8 cellular contexts compared by ENCODE assay signal in genomic region chr3:16885588-16885903, GRCh38. TPM values are rescaled to one million over a fixed set of nuclear protein-coding genes. Genes with fewer than 3 reads are reported as not detected.
DNase-seq lines count a peak whose midpoint lies in the region; ATAC-seq lines count a peak whose summit lies in the region.

No MANE protein-coding gene starts in this region.

- H3K27me3 ChIP-seq in iPS-18a (ENCODE audit: control insufficient read depth, insufficient read depth, low read length) (peaks cover 24% of the 10 kb centered on the region), stomach smooth muscle (ENCODE audit: control insufficient read depth in 1 of 2, insufficient read depth in 2 of 2, low read length in 2 of 2) (no peaks in the 10 kb centered on the region)

- H3K9me3 ChIP-seq in iPS-18a (ENCODE audit: control insufficient read depth, low read depth, low read length) (no peaks in the 10 kb centered on the region), stomach smooth muscle (ENCODE audit: control insufficient read depth in 2 of 2, low read length in 2 of 2) (no peaks in the 10 kb centered on the region)

- H3K9ac ChIP-seq in iPS-18a (ENCODE audit: low read length) (peak overlapping the region; percentile 35), stomach smooth muscle (ENCODE audit: low read length in 2 of 2) (peak overlapping the region; percentile 64 to 65)

- in situ Hi-C loops in ACHN (cut with HindIII; ENCODE audit: low pct_ligation_motif_present, low pct_unique_long_range_greater_than_20kb, low sequenced_read_pairs), result no loop called here

- CTCF ChIA-PET in activated CD4-positive, alpha-beta memory T cell treated with anti-CD3 and anti-CD28 coated beads, Interleukin-2, amount 10 ng/mL, durations not matched to agents 7 days and 5 days (lab: Charles Lee), result interaction anchor here (1.1 to 3.9 kb wide), 6 partner anchors 13 to 1089 kb away, joined by 3 to 61 read pairs (median 4); no protein-coding TSS in a partner anchor

- DNase-seq in NCI-H2107 treated with DMSO at 0.1 percent for 48 hours (lab: John Stamatoyannopoulos, UW; ENCODE audit: unreplicated experiment), result peak; percentile 40
- DNase-seq in NCI-H2107 (lab: John Stamatoyannopoulos, UW), result no peak
- DNase-seq in activated CD4-positive, alpha-beta memory T cell treated with anti-CD3 and anti-CD28 coated beads, Interleukin-2, amount 10 ng/mL, durations not matched to agents 7 days and 5 days, result no peak
- no peak for DNase-seq in COLO829 (ENCODE audit: low spot score)
- DNase-seq in ACHN, result no peak

- POLR2A ChIA-PET in activated CD4-positive, alpha-beta memory T cell treated with anti-CD3 and anti-CD28 coated beads, Interleukin-2, amount 10 ng/mL, durations not matched to agents 7 days and 5 days (lab: Charles Lee), result interaction anchor here (0.6 to 7.1 kb wide), 15 partner anchors 9 to 621 kb away, joined by 3 to 172 read pairs (median 4); partner anchors contain the start of genes DPH3 and OXNAD1

- H3K36me3 Mint-ChIP-seq in activated CD4-positive, alpha-beta memory T cell treated with anti-CD3 and anti-CD28 coated beads, Interleukin-2, amount 10 ng/mL, durations not matched to agents 7 days and 5 days (ENCODE audit: low read depth), result peaks cover 19% of the 10 kb centered on the region

- peak; percentile 35 for ATAC-seq in HG02970 (IDR thresholded peaks at IDR 0.05; ENCODE audit: low FRiP score, unreplicated experiment)

- H3K27ac Mint-ChIP-seq in activated CD4-positive, alpha-beta memory T cell treated with anti-CD3 and anti-CD28 coated beads, Interleukin-2, amount 10 ng/mL, durations not matched to agents 7 days and 5 days, result peak overlapping the region; percentile 92

- no peaks in the 10 kb centered on the region for H3K9me3 Mint-ChIP-seq in activated CD4-positive, alpha-beta memory T cell treated with anti-CD3 and anti-CD28 coated beads, Interleukin-2, amount 10 ng/mL, durations not matched to agents 7 days and 5 days

- no peaks in the 10 kb centered on the region for H3K27me3 Mint-ChIP-seq in activated CD4-positive, alpha-beta memory T cell treated with anti-CD3 and anti-CD28 coated beads, Interleukin-2, amount 10 ng/mL, durations not matched to agents 7 days and 5 days

- H3K4me1 ChIP-seq in iPS-18a (ENCODE audit: control insufficient read depth, low read depth, low read length), result peaks cover 28% of the 10 kb centered on the region
- peaks cover 33% of the 10 kb centered on the region for H3K4me1 ChIP-seq in stomach smooth muscle (ENCODE audit: control insufficient read depth, insufficient read depth, low read length)

- H3K4me1 Mint-ChIP-seq in activated CD4-positive, alpha-beta memory T cell treated with anti-CD3 and anti-CD28 coated beads, Interleukin-2, amount 10 ng/mL, durations not matched to agents 7 days and 5 days, result peaks cover 41% of the 10 kb centered on the region

- H3K36me3 ChIP-seq in iPS-18a (ENCODE audit: control insufficient read depth, low read depth, low read length), result no peaks in the 10 kb centered on the region
- H3K36me3 ChIP-seq in stomach smooth muscle (ENCODE audit: control insufficient read depth in 2 of 2, insufficient read depth in 2 of 2, low read length in 2 of 2), result no peaks in the 10 kb centered on the region

- H3K27ac ChIP-seq in iPS-18a (ENCODE audit: low read length) (no peak overlapping the region), stomach smooth muscle (ENCODE audit: low read length) (peak overlapping the region; percentile 53)

- H3K4me3 Mint-ChIP-seq in activated CD4-positive, alpha-beta memory T cell treated with anti-CD3 and anti-CD28 coated beads, Interleukin-2, amount 10 ng/mL, durations not matched to agents 7 days and 5 days, result peak overlapping the region; percentile 93

- peak overlapping the region; percentile 81 for H3K4me3 ChIP-seq in iPS-18a (ENCODE audit: low read length)
- peak overlapping the region; percentile 81 to 83 for H3K4me3 ChIP-seq in stomach smooth muscle (ENCODE audit: low read length in 2 of 2)

RNA-seq across cellular contexts. Expression of gene PLCL2, which starts 0.8 kb away (rescaled TPM):
- 10 to 100 TPM; 38.9 to 39.8 TPM for total RNA-seq in activated CD4-positive, alpha-beta memory T cell treated with anti-CD3 and anti-CD28 coated beads, Interleukin-2, amount 10 ng/mL, durations not matched to agents 7 days and 5 days
